1 cellular context compared by ENCODE assay signal in the genomic region with DNA sequence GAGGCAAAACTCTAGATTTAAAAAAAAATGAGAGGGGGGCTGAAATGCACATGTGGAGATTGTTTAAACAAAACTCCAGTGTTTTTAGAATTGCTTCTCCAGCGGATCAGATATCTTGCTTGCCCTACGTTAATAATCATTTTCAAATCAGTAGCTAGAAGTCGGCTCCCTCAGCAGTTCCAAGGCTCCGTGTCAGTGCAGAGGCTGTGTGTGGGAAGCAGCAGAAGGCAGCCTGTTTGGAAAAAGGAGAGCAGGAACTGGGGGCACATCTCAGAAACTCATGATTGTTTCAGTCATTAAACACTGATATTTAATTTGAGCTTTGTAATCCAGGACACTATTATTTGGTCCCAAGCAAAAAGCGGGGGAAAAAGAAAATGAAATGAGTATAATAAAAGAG.
TF ChIP-seq lines count a peak whose summit lies in the region.

No MANE protein-coding gene starts in this region.

TF ChIP-seq in GM23338, 12 proteins besides CTCF, POLR2A, EP300 and RAD21 (continued from another document):
- TF ChIP-seq, protein P1, sequence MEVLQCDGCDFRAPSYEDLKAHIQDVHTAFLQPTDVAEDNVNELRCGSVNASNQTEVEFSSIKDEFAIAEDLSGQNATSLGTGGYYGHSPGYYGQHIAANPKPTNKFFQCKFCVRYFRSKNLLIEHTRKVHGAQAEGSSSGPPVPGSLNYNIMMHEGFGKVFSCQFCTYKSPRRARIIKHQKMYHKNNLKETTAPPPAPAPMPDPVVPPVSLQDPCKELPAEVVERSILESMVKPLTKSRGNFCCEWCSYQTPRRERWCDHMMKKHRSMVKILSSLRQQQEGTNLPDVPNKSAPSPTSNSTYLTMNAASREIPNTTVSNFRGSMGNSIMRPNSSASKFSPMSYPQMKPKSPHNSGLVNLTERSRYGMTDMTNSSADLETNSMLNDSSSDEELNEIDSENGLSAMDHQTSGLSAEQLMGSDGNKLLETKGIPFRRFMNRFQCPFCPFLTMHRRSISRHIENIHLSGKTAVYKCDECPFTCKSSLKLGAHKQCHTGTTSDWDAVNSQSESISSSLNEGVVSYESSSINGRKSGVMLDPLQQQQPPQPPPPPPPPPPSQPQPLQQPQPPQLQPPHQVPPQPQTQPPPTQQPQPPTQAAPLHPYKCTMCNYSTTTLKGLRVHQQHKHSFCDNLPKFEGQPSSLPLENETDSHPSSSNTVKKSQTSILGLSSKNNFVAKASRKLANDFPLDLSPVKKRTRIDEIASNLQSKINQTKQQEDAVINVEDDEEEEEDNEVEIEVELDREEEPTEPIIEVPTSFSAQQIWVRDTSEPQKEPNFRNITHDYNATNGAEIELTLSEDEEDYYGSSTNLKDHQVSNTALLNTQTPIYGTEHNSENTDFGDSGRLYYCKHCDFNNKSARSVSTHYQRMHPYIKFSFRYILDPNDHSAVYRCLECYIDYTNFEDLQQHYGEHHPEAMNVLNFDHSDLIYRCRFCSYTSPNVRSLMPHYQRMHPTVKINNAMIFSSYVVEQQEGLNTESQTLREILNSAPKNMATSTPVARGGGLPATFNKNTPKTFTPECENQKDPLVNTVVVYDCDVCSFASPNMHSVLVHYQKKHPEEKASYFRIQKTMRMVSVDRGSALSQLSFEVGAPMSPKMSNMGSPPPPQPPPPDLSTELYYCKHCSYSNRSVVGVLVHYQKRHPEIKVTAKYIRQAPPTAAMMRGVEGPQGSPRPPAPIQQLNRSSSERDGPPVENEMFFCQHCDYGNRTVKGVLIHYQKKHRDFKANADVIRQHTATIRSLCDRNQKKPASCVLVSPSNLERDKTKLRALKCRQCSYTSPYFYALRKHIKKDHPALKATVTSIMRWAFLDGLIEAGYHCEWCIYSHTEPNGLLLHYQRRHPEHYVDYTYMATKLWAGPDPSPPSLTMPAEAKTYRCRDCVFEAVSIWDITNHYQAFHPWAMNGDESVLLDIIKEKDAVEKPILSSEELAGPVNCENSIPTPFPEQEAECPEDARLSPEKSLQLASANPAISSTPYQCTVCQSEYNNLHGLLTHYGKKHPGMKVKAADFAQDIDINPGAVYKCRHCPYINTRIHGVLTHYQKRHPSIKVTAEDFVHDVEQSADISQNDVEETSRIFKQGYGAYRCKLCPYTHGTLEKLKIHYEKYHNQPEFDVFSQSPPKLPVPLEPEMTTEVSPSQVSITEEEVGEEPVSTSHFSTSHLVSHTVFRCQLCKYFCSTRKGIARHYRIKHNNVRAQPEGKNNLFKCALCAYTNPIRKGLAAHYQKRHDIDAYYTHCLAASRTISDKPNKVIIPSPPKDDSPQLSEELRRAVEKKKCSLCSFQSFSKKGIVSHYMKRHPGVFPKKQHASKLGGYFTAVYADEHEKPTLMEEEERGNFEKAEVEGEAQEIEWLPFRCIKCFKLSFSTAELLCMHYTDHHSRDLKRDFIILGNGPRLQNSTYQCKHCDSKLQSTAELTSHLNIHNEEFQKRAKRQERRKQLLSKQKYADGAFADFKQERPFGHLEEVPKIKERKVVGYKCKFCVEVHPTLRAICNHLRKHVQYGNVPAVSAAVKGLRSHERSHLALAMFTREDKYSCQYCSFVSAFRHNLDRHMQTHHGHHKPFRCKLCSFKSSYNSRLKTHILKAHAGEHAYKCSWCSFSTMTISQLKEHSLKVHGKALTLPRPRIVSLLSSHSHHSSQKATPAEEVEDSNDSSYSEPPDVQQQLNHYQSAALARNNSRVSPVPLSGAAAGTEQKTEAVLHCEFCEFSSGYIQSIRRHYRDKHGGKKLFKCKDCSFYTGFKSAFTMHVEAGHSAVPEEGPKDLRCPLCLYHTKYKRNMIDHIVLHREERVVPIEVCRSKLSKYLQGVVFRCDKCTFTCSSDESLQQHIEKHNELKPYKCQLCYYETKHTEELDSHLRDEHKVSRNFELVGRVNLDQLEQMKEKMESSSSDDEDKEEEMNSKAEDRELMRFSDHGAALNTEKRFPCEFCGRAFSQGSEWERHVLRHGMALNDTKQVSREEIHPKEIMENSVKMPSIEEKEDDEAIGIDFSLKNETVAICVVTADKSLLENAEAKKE (CRISPR knock-in tag; IDR thresholded peaks at IDR 0.05): no peak
